Comparison of ENCODE assay signal across 21 cellular contexts in the genomic region with DNA sequence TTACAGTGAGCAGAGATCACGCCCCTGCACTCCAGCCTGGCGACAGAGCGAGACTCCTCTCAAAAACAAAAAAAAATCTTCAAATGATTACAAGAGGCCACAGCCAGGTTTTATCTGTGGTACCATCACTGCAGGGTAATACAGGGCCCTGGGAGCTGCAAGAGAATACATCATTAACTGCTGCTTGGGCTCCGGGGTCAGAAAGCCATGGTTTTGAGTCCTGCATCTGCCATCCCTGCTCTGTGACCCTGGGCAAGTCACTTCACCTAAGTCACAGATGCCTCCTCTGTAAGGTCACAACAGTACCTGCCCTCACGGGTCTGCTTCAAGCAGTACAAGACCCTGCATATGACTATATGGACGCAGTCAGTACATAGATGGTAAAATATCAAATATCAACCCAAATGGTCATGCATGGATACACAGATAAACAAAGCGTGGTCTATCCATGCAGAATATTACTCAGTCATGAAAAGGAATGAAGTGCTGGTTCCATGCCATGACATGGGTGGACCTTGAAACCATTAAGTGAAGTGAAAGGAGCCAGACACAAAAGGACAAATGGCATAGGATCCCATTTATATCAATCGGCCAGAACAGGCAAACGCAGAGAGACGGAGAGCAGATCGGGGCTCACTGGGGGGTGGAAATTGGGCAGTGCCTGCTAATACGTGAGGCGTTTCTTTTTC.
DNase-seq lines count a peak whose midpoint lies in the region; ATAC-seq and TF ChIP-seq lines count a peak whose summit lies in the region.
"Had no signal": no experiment of that assay in that cellular context is flagged by ENCODE, and none has a peak within 500 bp of the region (broad histone marks: within the 10 kb centered on the region; RNA-seq: fewer than 3 reads in every experiment).

No MANE protein-coding gene starts in this region.

- H3K36me3 Mint-ChIP-seq in activated CD4-positive, alpha-beta T cell treated with anti-CD3 and anti-CD28 coated beads, Interleukin-2, amount 10 ng/mL, durations not matched to agents 24 days and 14 days (ENCODE audit: low read depth): peaks cover 66% of the 10 kb centered on the region
- H3K36me3 Mint-ChIP-seq in immature natural killer cell: peaks cover 14 to 35% (median 19%) of the 10 kb centered on the region in 3 donors
- H3K36me3 Mint-ChIP-seq in stimulated activated memory B cell treated with anti-CD40 and anti-IgM and Interleukin-4, amounts not matched to agents 10 μg/mL and 1 μg/mL and 100 μg/mL, for 72 hours: peaks cover 56% of the 10 kb centered on the region
- peaks cover 5% of the 10 kb centered on the region; the same call in 1 of the 2 replicates for H3K36me3 Mint-ChIP-seq in HFFc6 (ENCODE audit: low read depth)
- no peaks in the 10 kb centered on the region for H3K36me3 Mint-ChIP-seq in CD14-positive monocyte

- intact Hi-C loops in activated CD4-positive, alpha-beta T cell treated with anti-CD3 and anti-CD28 coated beads, Interleukin-2, amount 10 ng/mL, durations not matched to agents 24 days and 14 days (cut with micrococcal nuclease): no loop called here
- intact Hi-C loops in CD14-positive monocyte (cut with micrococcal nuclease): no loop called here

- peaks cover 9% of the 10 kb centered on the region for H3K9me3 ChIP-seq in OCI-LY1 (ENCODE audit: low read length)
- H3K9me3 ChIP-seq: Peyer's patch had no signal

- TF ChIP-seq CTCF in OCI-LY1 (IDR thresholded peaks at IDR 0.05; ENCODE audit: low read length): no peak
- no peak for TF ChIP-seq CTCF in HFFc6 (IDR thresholded peaks at IDR 0.05)
- no peak for TF ChIP-seq CTCF in CD14-positive monocyte (IDR thresholded peaks at IDR 0.05)

- H3K27me3 ChIP-seq in OCI-LY1 (ENCODE audit: insufficient read depth, low read length): no peaks in the 10 kb centered on the region
- H3K27me3 ChIP-seq: Peyer's patch had no signal

- peaks cover 43% of the 10 kb centered on the region for H3K36me3 ChIP-seq in OCI-LY1 (ENCODE audit: insufficient read depth, low read length)

- no peak overlapping the region for H3K4me3 ChIP-seq in OCI-LY1 (ENCODE audit: low read depth, low read length, poor library complexity, severe bottlenecking)
- H3K4me3 ChIP-seq: GM23248, Peyer's patch had no signal

- no peaks in the 10 kb centered on the region for H3K27me3 Mint-ChIP-seq in activated CD4-positive, alpha-beta T cell treated with anti-CD3 and anti-CD28 coated beads, Interleukin-2, amount 10 ng/mL, durations not matched to agents 24 days and 14 days
- H3K27me3 Mint-ChIP-seq in immature natural killer cell (ENCODE audit: low read depth in 3 of 3): peaks cover 0 to 16% (median 2%) of the 10 kb centered on the region in 3 donors
- H3K27me3 Mint-ChIP-seq in stimulated activated memory B cell treated with anti-CD40 and anti-IgM and Interleukin-4, amounts not matched to agents 10 μg/mL and 1 μg/mL and 100 μg/mL, for 72 hours: no peaks in the 10 kb centered on the region
- peaks cover 5% of the 10 kb centered on the region for H3K27me3 Mint-ChIP-seq in HFFc6 (ENCODE audit: insufficient read depth)
- H3K27me3 Mint-ChIP-seq in CD14-positive monocyte (ENCODE audit: low read depth in 3 of 3): peaks cover 1 to 5% (median 2%) of the 10 kb centered on the region in 3 donors
- H3K27me3 Mint-ChIP-seq: B cell, IgD-negative memory B cell had no signal

- H3K27ac ChIP-seq in OCI-LY1 (ENCODE audit: low read depth, low read length, poor library complexity, severe bottlenecking): peak overlapping the region; percentile 98
- H3K27ac ChIP-seq: 22Rv1, GM23248, Peyer's patch had no signal

- H4K20me1 ChIP-seq in OCI-LY1 (ENCODE audit: insufficient read depth, low read length): no peaks in the 10 kb centered on the region

- no peak for DNase-seq in activated CD4-positive, alpha-beta T cell treated with anti-CD3 and anti-CD28 coated beads, Interleukin-2, amount 10 ng/mL, durations not matched to agents 24 days and 14 days
- DNase-seq in activated CD4-positive, alpha-beta T cell treated with anti-CD3 and anti-CD28 coated beads for 1 hour: no peak
- DNase-seq in immature natural killer cell (no peak), HFFc6 (no peak), CD14-positive monocyte (ENCODE audit: low spot score) (no peak)
- no peak for DNase-seq in stimulated activated CD4-positive, alpha-beta T cell treated with anti-CD3 and anti-CD28 coated beads, Interleukin-4, amount 100 ng/mL, for 1 hour
- DNase-seq: CD8-positive, alpha-beta T cell; DMS79 treated with DMSO at 0.1 percent for 48 hours; GM23248; NCI-H1105 treated with DMSO at 0.1 percent for 48 hours; NCI-H1694 treated with DMSO at 0.1 percent for 48 hours; NCI-H2107; NCI-H2227 treated with DMSO at 0.1 percent for 48 hours; NCI-H524; Peyer's patch; SHP77 treated with DMSO at 0.1 percent for 48 hours had no signal

- H3K4me1 Mint-ChIP-seq in activated CD4-positive, alpha-beta T cell treated with anti-CD3 and anti-CD28 coated beads, Interleukin-2, amount 10 ng/mL, durations not matched to agents 24 days and 14 days: peaks cover 19% of the 10 kb centered on the region
- peaks cover 52 to 53% of the 10 kb centered on the region in 2 donors for H3K4me1 Mint-ChIP-seq in immature natural killer cell
- H3K4me1 Mint-ChIP-seq in stimulated activated memory B cell treated with anti-CD40 and anti-IgM and Interleukin-4, amounts not matched to agents 10 μg/mL and 1 μg/mL and 100 μg/mL, for 72 hours: peaks cover 54% of the 10 kb centered on the region
- H3K4me1 Mint-ChIP-seq in HFFc6 (ENCODE audit: low read depth): peaks cover 27% of the 10 kb centered on the region
- peaks cover 22% of the 10 kb centered on the region for H3K4me1 Mint-ChIP-seq in CD14-positive monocyte

- H2AFZ ChIP-seq in OCI-LY1 (ENCODE audit: low read length): no peak overlapping the region
- H2AFZ ChIP-seq: GM23248 had no signal

- H3K27ac Mint-ChIP-seq in activated CD4-positive, alpha-beta T cell treated with anti-CD3 and anti-CD28 coated beads, Interleukin-2, amount 10 ng/mL, durations not matched to agents 24 days and 14 days: peak overlapping the region; percentile 12
- peak overlapping the region; percentile 20 to 68 (median 44) for H3K27ac Mint-ChIP-seq in immature natural killer cell
- H3K27ac Mint-ChIP-seq in stimulated activated memory B cell treated with anti-CD40 and anti-IgM and Interleukin-4, amounts not matched to agents 10 μg/mL and 1 μg/mL and 100 μg/mL, for 72 hours: peak overlapping the region; percentile 46
- no peak overlapping the region for H3K27ac Mint-ChIP-seq in HFFc6
- H3K27ac Mint-ChIP-seq in CD14-positive monocyte: peak overlapping the region in 1 of 7 donors; percentile 48
- H3K27ac Mint-ChIP-seq: B cell; CD8-positive, alpha-beta T cell had no signal

- no peak overlapping the region for H3K4me2 ChIP-seq in OCI-LY1 (ENCODE audit: low read length)

- ATAC-seq in stimulated activated memory B cell treated with anti-CD40 and anti-IgM and Interleukin-4, amounts not matched to agents 10 μg/mL and 1 μg/mL and 100 μg/mL, for 72 hours: no peak
- ATAC-seq: CD8-positive, alpha-beta T cell had no signal

- peaks cover 3% of the 10 kb centered on the region for H3K9me3 Mint-ChIP-seq in activated CD4-positive, alpha-beta T cell treated with anti-CD3 and anti-CD28 coated beads, Interleukin-2, amount 10 ng/mL, durations not matched to agents 24 days and 14 days
- no peaks in the 10 kb centered on the region for H3K9me3 Mint-ChIP-seq in immature natural killer cell
- H3K9me3 Mint-ChIP-seq in stimulated activated memory B cell treated with anti-CD40 and anti-IgM and Interleukin-4, amounts not matched to agents 10 μg/mL and 1 μg/mL and 100 μg/mL, for 72 hours: no peaks in the 10 kb centered on the region
- H3K9me3 Mint-ChIP-seq in HFFc6: no peaks in the 10 kb centered on the region; the same call in 1 of the 2 replicates
- H3K9me3 Mint-ChIP-seq in CD14-positive monocyte: peaks cover 0 to 4% (median 0%) of the 10 kb centered on the region in 7 donors
- H3K9me3 Mint-ChIP-seq: CD8-positive, alpha-beta T cell had no signal

- H3K79me2 ChIP-seq in OCI-LY1 (ENCODE audit: insufficient read depth, low read length): no peaks in the 10 kb centered on the region

- no peaks in the 10 kb centered on the region for H3F3A ChIP-seq in OCI-LY1 (ENCODE audit: insufficient read depth, low read length)

- no peak overlapping the region for H3K4me3 Mint-ChIP-seq in activated CD4-positive, alpha-beta T cell treated with anti-CD3 and anti-CD28 coated beads, Interleukin-2, amount 10 ng/mL, durations not matched to agents 24 days and 14 days
- no peak overlapping the region for H3K4me3 Mint-ChIP-seq in immature natural killer cell
- H3K4me3 Mint-ChIP-seq in stimulated activated memory B cell treated with anti-CD40 and anti-IgM and Interleukin-4, amounts not matched to agents 10 μg/mL and 1 μg/mL and 100 μg/mL, for 72 hours: peak overlapping the region; percentile 41
- no peak overlapping the region for H3K4me3 Mint-ChIP-seq in HFFc6
- H3K4me3 Mint-ChIP-seq in CD14-positive monocyte: no peak overlapping the region
- H3K4me3 Mint-ChIP-seq: B cell; CD8-positive, alpha-beta T cell; IgD-negative memory B cell had no signal

- H3K9me2 ChIP-seq in OCI-LY1 (ENCODE audit: low read depth, low read length): no peaks in the 10 kb centered on the region

- H3K9ac ChIP-seq in OCI-LY1 (ENCODE audit: low read length): no peak overlapping the region
- H3K9ac ChIP-seq: GM23248 had no signal

- peaks cover 69% of the 10 kb centered on the region for H3K4me1 ChIP-seq in OCI-LY1 (ENCODE audit: insufficient read depth, low read length, severe bottlenecking)
